Comparison of ENCODE assay signal across 9 cellular contexts in the genomic region with DNA sequence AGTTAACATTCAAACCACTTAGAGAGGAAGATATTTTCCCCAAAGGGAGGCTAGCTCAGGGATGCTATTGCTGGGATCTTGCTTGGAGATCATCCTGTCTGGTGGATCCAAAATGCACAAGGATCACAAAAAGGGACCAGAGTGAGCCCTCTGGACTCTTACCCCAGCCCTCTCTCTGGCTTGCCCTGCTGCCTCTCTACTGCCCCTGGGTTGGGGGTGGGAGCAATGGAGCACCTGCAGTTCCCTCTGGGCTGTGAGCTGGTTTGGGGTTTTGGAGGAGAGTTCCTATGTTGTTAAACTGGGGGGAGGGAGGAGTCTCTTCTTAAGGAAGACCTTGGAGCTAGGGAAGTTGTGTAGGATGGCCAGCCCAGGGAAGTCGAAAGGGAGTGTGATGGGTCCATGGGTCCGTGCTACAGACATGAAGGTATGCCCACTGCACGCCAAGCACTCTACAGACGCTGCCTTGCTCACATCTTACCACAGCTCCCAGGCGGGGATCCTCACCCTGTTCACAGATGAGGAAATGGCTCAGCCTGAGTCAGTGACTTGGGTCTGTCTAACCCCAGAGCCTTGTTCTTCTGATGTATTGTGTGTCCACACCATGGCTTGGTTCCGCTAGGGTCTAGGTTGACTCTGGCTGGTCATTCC. TPM values are rescaled to one million over a fixed set of nuclear protein-coding genes. Genes with fewer than 3 reads are reported as not detected.
DNase-seq lines count a peak whose midpoint lies in the region; ATAC-seq, FAIRE-seq and TF ChIP-seq lines count a peak whose summit lies in the region.
"Had no signal": no experiment of that assay in that cellular context is flagged by ENCODE, and none has a peak within 500 bp of the region (broad histone marks: within the 10 kb centered on the region; RNA-seq: fewer than 3 reads in every experiment).

No MANE protein-coding gene starts in this region.

- H3K27ac Mint-ChIP-seq in Caco-2 (ENCODE audit: unreplicated experiment): no peak overlapping the region

- ATAC-seq in HG03097 (IDR thresholded peaks at IDR 0.05; ENCODE audit: low FRiP score, unreplicated experiment) (no peak), GM21367 (IDR thresholded peaks at IDR 0.05; ENCODE audit: unreplicated experiment) (no peak)

- peaks cover 9% of the 10 kb centered on the region for H3K27me3 ChIP-seq in hepatocyte
- H3K27me3 ChIP-seq in Caco-2 (replicated peaks; ENCODE audit: control insufficient read depth, insufficient read depth, low read length): no peaks in the 10 kb centered on the region

- DNase-seq in RCC 7860 (ENCODE audit: low spot score) (peak; percentile 36), hepatocyte (ENCODE audit: low spot score) (no peak), Caco-2 (no peak), erythroblast (lab: John Stamatoyannopoulos, UW) (no peak)
- peak; percentile 77 to 82 for DNase-seq in activated T-cell treated with anti-CD3 and anti-CD28 coated beads, Interleukin-2, amount 50 U/mL, for 48 hours
- DNase-seq in stimulated activated CD8-positive, alpha-beta memory T cell treated with anti-CD3 and anti-CD28 coated beads, Interleukin-7, amount 100 ng/mL, for 4 hours (ENCODE audit: low read depth in 2 of 2): peak; percentile 43 to 54
- DNase-seq: NCI-H2227 treated with DMSO at 0.1 percent for 48 hours had no signal

- no peaks in the 10 kb centered on the region for H3K9me3 ChIP-seq in hepatocyte (ENCODE audit: low read depth)
- H3K9me3 ChIP-seq in Caco-2: no peaks in the 10 kb centered on the region

- peaks cover 88% of the 10 kb centered on the region for H3K36me3 Mint-ChIP-seq in Caco-2 (ENCODE audit: insufficient read depth, unreplicated experiment)

- BruUV-seq in Caco-2 (replicated peaks; lab: Mats Ljungman, UMichigan): no TSS peak

- no peaks in the 10 kb centered on the region for H3K9me3 Mint-ChIP-seq in Caco-2 (ENCODE audit: unreplicated experiment)

- CTCF ChIA-PET in Caco-2 (lab: Charles Lee): interaction anchor here (0.6 kb wide), 1 partner anchor 70 kb away, joined by 3 read pairs; no protein-coding TSS in a partner anchor

- FAIRE-seq in RCC 7860 (lab: Jason Lieb, UNC): no peak

- no peak for TF ChIP-seq POLR2A in erythroblast (IDR thresholded peaks at IDR 0.05; ENCODE audit: low read length)

- intact Hi-C loops in Caco-2 (cut with micrococcal nuclease; ENCODE audit: unreplicated experiment): loop anchor here (10.0 kb wide), 1 partner anchor 470 kb away; no protein-coding TSS in a partner anchor

- H3K4me3 ChIP-seq in hepatocyte (no peak overlapping the region), Caco-2 (ENCODE audit: low read depth, low read length) (no peak overlapping the region)

- peaks cover 34% of the 10 kb centered on the region for H4K20me1 ChIP-seq in hepatocyte (ENCODE audit: insufficient read depth, poor library complexity, severe bottlenecking)

- POLR2A ChIA-PET in Caco-2 (lab: Charles Lee): interaction anchor here (0.7 kb wide), 1 partner anchor 17 kb away, joined by 4 read pairs; no protein-coding TSS in a partner anchor

- peaks cover 4% of the 10 kb centered on the region for H3K36me3 ChIP-seq in hepatocyte (replicated peaks; ENCODE audit: insufficient read depth, low read depth)
- H3K36me3 ChIP-seq in Caco-2 (ENCODE audit: control insufficient read depth, insufficient read depth, low read length): peaks cover 5% of the 10 kb centered on the region; the same call in 1 of the 2 replicates

- H3K79me2 ChIP-seq in hepatocyte: peaks cover 68% of the 10 kb centered on the region

- H2AFZ ChIP-seq in hepatocyte: no peak overlapping the region

- H3K4me1 Mint-ChIP-seq in Caco-2 (ENCODE audit: low read depth, unreplicated experiment): peaks cover 30% of the 10 kb centered on the region

- H3K9me2 ChIP-seq in hepatocyte (replicated peaks; ENCODE audit: insufficient read depth): no peaks in the 10 kb centered on the region

- no peaks in the 10 kb centered on the region for H3K27me3 Mint-ChIP-seq in Caco-2 (ENCODE audit: insufficient read depth, unreplicated experiment)

- TF ChIP-seq CTCF in hepatocyte (IDR thresholded peaks at IDR 0.05; ENCODE audit: poor library complexity) (no peak), Caco-2 (IDR thresholded peaks at IDR 0.05; ENCODE audit: insufficient read depth in 1 of 2, low read depth in 1 of 2, low read length in 1 of 2, severe bottlenecking in 1 of 2, unreplicated experiment in 1 of 2) (no peak)

- 98% methylated on average over 6 of the region's 6 CpGs for WGBS in hepatocyte (ENCODE audit: low lambda C conversion rate, missing lambda C conversion rate)

- H3K4me3 Mint-ChIP-seq in Caco-2 (ENCODE audit: unreplicated experiment): no peak overlapping the region

- peaks cover 24% of the 10 kb centered on the region for H3K4me1 ChIP-seq in hepatocyte (ENCODE audit: insufficient read depth)
- H3K4me1 ChIP-seq in Caco-2: peaks cover 24% of the 10 kb centered on the region

- H3K4me2 ChIP-seq in hepatocyte: peak overlapping the region; percentile 99

- no peak overlapping the region for H3K27ac ChIP-seq in hepatocyte

RNA-seq across cellular contexts. Expression of a gene that starts 3.8 kb away (rescaled TPM):
- total RNA-seq in hepatocyte (75.9 and 98.3 TPM in 2 replicates), Caco-2 (2022) (126 and 159 TPM in 2 replicates)
- 54.1 and 54.2 TPM in 2 replicates for polyA plus RNA-seq in hepatocyte

Comparison
In these comparisons a context has a peak if more than half of its experiments do, and no peak if none do; other contexts are left out.
1. DNase-seq: peak in RCC 7860 (single experiment), activated T-cell treated with anti-CD3 and anti-CD28 coated beads, Interleukin-2, amount 50 U/mL, for 48 hours (2 of 2) and stimulated activated CD8-positive, alpha-beta memory T cell treated with anti-CD3 and anti-CD28 coated beads, Interleukin-7, amount 100 ng/mL, for 4 hours (2 of 2); none in hepatocyte (single experiment), Caco-2 (0 of 2) and erythroblast (0 of 2).